In the genomic region with DNA sequence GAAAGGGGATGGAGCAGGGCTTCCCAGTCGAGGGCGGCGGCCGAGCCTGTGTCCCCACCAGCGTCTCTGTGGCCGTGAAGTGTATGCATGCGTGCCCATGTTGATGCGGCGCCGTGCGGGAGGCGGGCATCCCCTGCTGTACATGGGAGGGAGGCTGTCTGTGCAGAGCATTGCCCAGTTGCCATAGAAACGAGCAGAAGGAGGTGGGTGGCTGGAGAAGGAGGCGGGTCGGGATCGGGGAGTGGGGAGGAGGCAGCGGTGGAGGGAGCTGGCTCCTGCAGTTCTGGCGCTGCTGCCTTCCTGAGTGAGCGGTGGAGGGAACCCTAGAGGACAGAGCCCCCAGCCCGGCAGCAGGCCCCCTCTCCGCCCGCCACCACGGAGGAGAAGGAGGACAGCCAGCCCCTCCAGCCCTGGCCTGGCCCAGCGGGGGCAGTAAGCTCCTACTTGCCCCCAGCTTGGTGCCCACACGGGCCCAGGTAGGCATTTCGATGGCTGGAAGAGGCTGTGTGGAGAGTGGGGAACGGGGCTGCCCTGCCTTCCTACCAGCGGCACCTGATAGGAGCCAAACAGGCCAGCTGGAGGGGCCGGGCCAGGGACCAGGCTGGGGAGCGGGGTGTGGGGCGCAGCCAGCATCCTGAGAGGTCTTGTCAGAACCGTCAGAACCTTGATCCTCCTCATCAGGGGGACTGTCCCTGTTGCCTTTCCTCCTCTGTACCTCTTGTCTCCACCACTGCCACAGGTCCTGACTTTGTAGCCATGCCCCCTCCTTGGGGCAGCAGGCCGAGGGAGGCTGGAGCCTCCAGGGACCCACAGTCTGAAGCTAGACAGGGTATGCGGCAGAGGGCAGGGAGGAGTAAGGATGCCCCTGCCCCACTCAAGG, we compare ENCODE assay signal across 1 cellular context.
TF ChIP-seq lines count a peak whose summit lies in the region.

No MANE protein-coding gene starts in this region.

TF ChIP-seq in HepG2, 621 proteins besides CTCF, POLR2A, EP300 and RAD21:
- no peak for TF ChIP-seq RERE (CRISPR knock-in tag; IDR thresholded peaks at IDR 0.05; ENCODE audit: low read depth)
- no peak for TF ChIP-seq ZNF30 (CRISPR knock-in tag; IDR thresholded peaks at IDR 0.05)
- TF ChIP-seq ZNF564 (CRISPR knock-in tag; IDR thresholded peaks at IDR 0.05): no peak
- TF ChIP-seq, protein P1, sequence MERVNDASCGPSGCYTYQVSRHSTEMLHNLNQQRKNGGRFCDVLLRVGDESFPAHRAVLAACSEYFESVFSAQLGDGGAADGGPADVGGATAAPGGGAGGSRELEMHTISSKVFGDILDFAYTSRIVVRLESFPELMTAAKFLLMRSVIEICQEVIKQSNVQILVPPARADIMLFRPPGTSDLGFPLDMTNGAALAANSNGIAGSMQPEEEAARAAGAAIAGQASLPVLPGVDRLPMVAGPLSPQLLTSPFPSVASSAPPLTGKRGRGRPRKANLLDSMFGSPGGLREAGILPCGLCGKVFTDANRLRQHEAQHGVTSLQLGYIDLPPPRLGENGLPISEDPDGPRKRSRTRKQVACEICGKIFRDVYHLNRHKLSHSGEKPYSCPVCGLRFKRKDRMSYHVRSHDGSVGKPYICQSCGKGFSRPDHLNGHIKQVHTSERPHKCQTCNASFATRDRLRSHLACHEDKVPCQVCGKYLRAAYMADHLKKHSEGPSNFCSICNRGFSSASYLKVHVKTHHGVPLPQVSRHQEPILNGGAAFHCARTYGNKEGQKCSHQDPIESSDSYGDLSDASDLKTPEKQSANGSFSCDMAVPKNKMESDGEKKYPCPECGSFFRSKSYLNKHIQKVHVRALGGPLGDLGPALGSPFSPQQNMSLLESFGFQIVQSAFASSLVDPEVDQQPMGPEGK (CRISPR knock-in tag; IDR thresholded peaks at IDR 0.05): no peak
- TF ChIP-seq KLF12 (CRISPR knock-in tag; IDR thresholded peaks at IDR 0.05; ENCODE audit: borderline replicate concordance): no peak
- TF ChIP-seq TCF7L2 (IDR thresholded peaks at IDR 0.05; ENCODE audit: low read depth, low read length): no peak
- no peak for TF ChIP-seq KLF13 (CRISPR knock-in tag; IDR thresholded peaks at IDR 0.05)
- TF ChIP-seq ZNF501 (CRISPR knock-in tag; IDR thresholded peaks at IDR 0.05): no peak
- TF ChIP-seq MED8 (CRISPR knock-in tag; IDR thresholded peaks at IDR 0.05; ENCODE audit: insufficient replicate concordance): no peak
- TF ChIP-seq, protein P2, sequence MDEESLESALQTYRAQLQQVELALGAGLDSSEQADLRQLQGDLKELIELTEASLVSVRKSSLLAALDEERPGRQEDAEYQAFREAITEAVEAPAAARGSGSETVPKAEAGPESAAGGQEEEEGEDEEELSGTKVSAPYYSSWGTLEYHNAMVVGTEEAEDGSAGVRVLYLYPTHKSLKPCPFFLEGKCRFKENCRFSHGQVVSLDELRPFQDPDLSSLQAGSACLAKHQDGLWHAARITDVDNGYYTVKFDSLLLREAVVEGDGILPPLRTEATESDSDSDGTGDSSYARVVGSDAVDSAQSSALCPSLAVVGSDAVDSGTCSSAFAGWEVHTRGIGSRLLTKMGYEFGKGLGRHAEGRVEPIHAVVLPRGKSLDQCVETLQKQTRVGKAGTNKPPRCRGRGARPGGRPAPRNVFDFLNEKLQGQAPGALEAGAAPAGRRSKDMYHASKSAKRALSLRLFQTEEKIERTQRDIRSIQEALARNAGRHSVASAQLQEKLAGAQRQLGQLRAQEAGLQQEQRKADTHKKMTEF (CRISPR knock-in tag; IDR thresholded peaks at IDR 0.05): no peak
- no peak for TF ChIP-seq ZFX (CRISPR knock-in tag; IDR thresholded peaks at IDR 0.05; ENCODE audit: low read depth)
- TF ChIP-seq DBP (CRISPR knock-in tag; IDR thresholded peaks at IDR 0.05; ENCODE audit: not compliant biosample characterization): no peak
- no peak for TF ChIP-seq ZNF136 (CRISPR knock-in tag; IDR thresholded peaks at IDR 0.05; ENCODE audit: low read depth)
TF ChIP-seq in HepG2: peak in this region for 0.
